19 cellular contexts compared by ENCODE assay signal in the genomic region with DNA sequence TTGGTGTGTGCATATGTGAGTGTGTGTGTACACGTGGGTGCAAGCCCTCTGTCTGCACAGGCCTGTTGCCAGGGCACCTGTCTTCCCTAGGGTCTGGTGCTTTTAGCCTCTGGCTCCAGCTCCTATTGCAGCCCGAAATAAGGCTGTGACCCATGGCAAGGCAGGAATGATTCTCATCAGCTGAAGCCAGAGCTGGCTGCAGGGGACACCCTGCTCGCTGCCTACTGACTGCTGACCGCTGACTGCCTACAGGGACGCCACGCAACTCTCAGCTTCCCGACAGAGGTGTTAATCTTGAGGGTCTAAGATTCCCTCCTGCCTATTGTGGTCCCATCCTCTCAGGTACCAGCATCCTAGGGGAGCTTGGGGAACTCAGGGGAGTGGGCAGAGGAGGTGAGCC. TPM values are rescaled to one million over a fixed set of nuclear protein-coding genes. Genes with fewer than 3 reads are reported as not detected.
DNase-seq lines count a peak whose midpoint lies in the region; ATAC-seq and TF ChIP-seq lines count a peak whose summit lies in the region.
"Had no signal": no experiment of that assay in that cellular context is flagged by ENCODE, and none has a peak within 500 bp of the region (broad histone marks: within the 10 kb centered on the region; RNA-seq: fewer than 3 reads in every experiment).

MYOZ3 (plus strand) TSS at position 166 of the 400 bp plus-strand sequence. CDS start 1,691 bp downstream, outside the sequence.

- peak within 1 kb of the TSS; percentile 28 for H3K4me3 Mint-ChIP-seq in T-helper 1 cell treated with Interleukin-12 subunit alpha and Interleukin-12 subunit beta and Interleukin-4 antibody, amounts not matched to agents 30 μg/mL and 1 μg/mL, for 36 hours
- H3K4me3 Mint-ChIP-seq in endothelial cell (ENCODE audit: unreplicated experiment) (no peak within 1 kb of the TSS), nephron (peak within 1 kb of the TSS; percentile 52 to 67 (median 67))
- H3K4me3 Mint-ChIP-seq in activated CD4-positive, alpha-beta memory T cell treated with anti-CD3 and anti-CD28 coated beads for 36 hours, result no peak within 1 kb of the TSS

- H3K27ac Mint-ChIP-seq in T-helper 1 cell treated with Interleukin-12 subunit alpha and Interleukin-12 subunit beta and Interleukin-4 antibody, amounts not matched to agents 30 μg/mL and 1 μg/mL, for 36 hours, result no peak within 1 kb of the TSS
- peak within 1 kb of the TSS; percentile 27 for H3K27ac Mint-ChIP-seq in endothelial cell (ENCODE audit: unreplicated experiment)
- H3K27ac Mint-ChIP-seq in nephron, result peak within 1 kb of the TSS; percentile 64 to 91 (median 84)
- H3K27ac Mint-ChIP-seq in activated CD4-positive, alpha-beta memory T cell treated with anti-CD3 and anti-CD28 coated beads for 36 hours, result no peak within 1 kb of the TSS

- no peak for ATAC-seq in thoracic aorta (ENCODE audit: insufficient number of reproducible peaks, low FRiP score, low read depth)
- ATAC-seq: A549, foreskin keratinocyte had no signal

- H3K4me3 ChIP-seq in thoracic aorta, result no peak within 1 kb of the TSS
- H3K4me3 ChIP-seq: A549, adrenal gland, PC-9, vagina had no signal

- CTCF ChIA-PET in activated CD4-positive, alpha-beta memory T cell treated with anti-CD3 and anti-CD28 coated beads for 36 hours (lab: Charles Lee), result interaction anchor here (1.1 kb wide), 1 partner anchor 101 kb away, joined by 4 read pairs; no protein-coding TSS in a partner anchor

- H3K36me3 Mint-ChIP-seq in T-helper 1 cell treated with Interleukin-12 subunit alpha and Interleukin-12 subunit beta and Interleukin-4 antibody, amounts not matched to agents 30 μg/mL and 1 μg/mL, for 36 hours (ENCODE audit: low read depth), result no peaks in the 10 kb centered on the region
- H3K36me3 Mint-ChIP-seq in endothelial cell (ENCODE audit: low read depth, unreplicated experiment), result peaks cover 10% of the 10 kb centered on the region
- peaks cover 3% of the 10 kb centered on the region for H3K36me3 Mint-ChIP-seq in nephron (ENCODE audit: low read depth)
- H3K36me3 Mint-ChIP-seq in activated CD4-positive, alpha-beta memory T cell treated with anti-CD3 and anti-CD28 coated beads for 36 hours, result no peaks in the 10 kb centered on the region

- H3K9me3 Mint-ChIP-seq in T-helper 1 cell treated with Interleukin-12 subunit alpha and Interleukin-12 subunit beta and Interleukin-4 antibody, amounts not matched to agents 30 μg/mL and 1 μg/mL, for 36 hours, result no peaks in the 10 kb centered on the region
- H3K9me3 Mint-ChIP-seq in endothelial cell (ENCODE audit: unreplicated experiment), result no peaks in the 10 kb centered on the region
- H3K9me3 Mint-ChIP-seq in nephron, result no peaks in the 10 kb centered on the region
- no peaks in the 10 kb centered on the region for H3K9me3 Mint-ChIP-seq in activated CD4-positive, alpha-beta memory T cell treated with anti-CD3 and anti-CD28 coated beads for 36 hours

- POLR2A ChIA-PET in activated CD4-positive, alpha-beta memory T cell treated with anti-CD3 and anti-CD28 coated beads for 36 hours (lab: Charles Lee), result no interaction called here

- intact Hi-C loops in activated CD4-positive, alpha-beta memory T cell treated with anti-CD3 and anti-CD28 coated beads for 36 hours (cut with micrococcal nuclease), result no loop called here

- peaks cover 17% of the 10 kb centered on the region for H3K27me3 Mint-ChIP-seq in T-helper 1 cell treated with Interleukin-12 subunit alpha and Interleukin-12 subunit beta and Interleukin-4 antibody, amounts not matched to agents 30 μg/mL and 1 μg/mL, for 36 hours (ENCODE audit: low read depth)
- H3K27me3 Mint-ChIP-seq in endothelial cell (ENCODE audit: unreplicated experiment) (peaks cover 11% of the 10 kb centered on the region), nephron (ENCODE audit: low read depth) (peaks cover 9% of the 10 kb centered on the region)
- peaks cover 5% of the 10 kb centered on the region for H3K27me3 Mint-ChIP-seq in activated CD4-positive, alpha-beta memory T cell treated with anti-CD3 and anti-CD28 coated beads for 36 hours

- H3K4me1 ChIP-seq in thoracic aorta (ENCODE audit: control insufficient read depth in 1 of 2, low read depth in 2 of 2), result peaks cover 10 to 54% of the 10 kb centered on the region in 2 donors

- DNase-seq in T-helper 1 cell (no peak), endothelial cell (ENCODE audit: low spot score) (no peak), thoracic aorta (ENCODE audit: low spot score) (no peak), epidermal melanocyte (ENCODE audit: insufficient read length, low spot score) (no peak), hepatic stellate cell (ENCODE audit: low spot score) (no peak)
- DNase-seq in activated CD4-positive, alpha-beta memory T cell treated with anti-CD3 and anti-CD28 coated beads for 36 hours, result no peak
- DNase-seq: activated CD4-positive, alpha-beta T cell treated with anti-CD3 and anti-CD28 coated beads, Interleukin-2, amount 50 U/mL, for 48 hours; activated T-cell treated with anti-CD3 and anti-CD28 coated beads, Interleukin-2, amount 50 U/mL, for 48 hours; foreskin keratinocyte; mammary epithelial cell; NCI-H187 treated with DMSO at 0.1 percent for 48 hours; NCI-H524; occipital lobe; PC-9 had no signal

- no peaks in the 10 kb centered on the region for H3K9me3 ChIP-seq in thoracic aorta
- H3K9me3 ChIP-seq: A549, adrenal gland, vagina had no signal

- H3K27ac ChIP-seq in thoracic aorta, result peak within 1 kb of the TSS; percentile 64 to 74
- H3K27ac ChIP-seq: foreskin keratinocyte, PC-9, vagina had no signal

- H3K4me1 Mint-ChIP-seq in T-helper 1 cell treated with Interleukin-12 subunit alpha and Interleukin-12 subunit beta and Interleukin-4 antibody, amounts not matched to agents 30 μg/mL and 1 μg/mL, for 36 hours (ENCODE audit: low read depth), result peaks cover 3% of the 10 kb centered on the region
- H3K4me1 Mint-ChIP-seq in endothelial cell (ENCODE audit: unreplicated experiment) (peaks cover 29% of the 10 kb centered on the region), nephron (peaks cover 46% of the 10 kb centered on the region)
- H3K4me1 Mint-ChIP-seq in activated CD4-positive, alpha-beta memory T cell treated with anti-CD3 and anti-CD28 coated beads for 36 hours (ENCODE audit: low read depth), result no peaks in the 10 kb centered on the region

- no peak for TF ChIP-seq CTCF in endothelial cell (IDR thresholded peaks at IDR 0.05; ENCODE audit: unreplicated experiment)
- no peak for TF ChIP-seq CTCF in nephron (IDR thresholded peaks at IDR 0.05; ENCODE audit: unreplicated experiment in 3 of 3)
- no peak for TF ChIP-seq CTCF in thoracic aorta (IDR thresholded peaks at IDR 0.05)

- H3K27me3 ChIP-seq in thoracic aorta (replicated peaks; ENCODE audit: insufficient read depth), result no peaks in the 10 kb centered on the region
- H3K27me3 ChIP-seq: adrenal gland, vagina had no signal

- no peaks in the 10 kb centered on the region for H3K36me3 ChIP-seq in thoracic aorta
- H3K36me3 ChIP-seq: adrenal gland, vagina had no signal

RNA-seq across cellular contexts. Expression of gene MYOZ3, which starts in this region (rescaled TPM):
- total RNA-seq in endothelial cell (ENCODE audit: unreplicated experiment), result 12.0 TPM
- total RNA-seq in thoracic aorta, result 1 to 10 TPM in 1 of 2 donors, under 1 TPM in 1; 0.81 to 2.8 TPM
- under 1 TPM; 0.07 to 0.21 TPM for total RNA-seq in activated CD4-positive, alpha-beta memory T cell treated with anti-CD3 and anti-CD28 coated beads for 36 hours
- total RNA-seq: mammary epithelial cell, PC-9, vagina had no signal

Comparison
In these comparisons a context has a peak if more than half of its experiments do, and no peak if none do; other contexts are left out.
1. H3K27ac Mint-ChIP-seq: peak in endothelial cell (single experiment) and nephron (3 of 3); none in T-helper 1 cell treated with Interleukin-12 subunit alpha and Interleukin-12 subunit beta and Interleukin-4 antibody, amounts not matched to agents 30 μg/mL and 1 μg/mL, for 36 hours (single experiment) and activated CD4-positive, alpha-beta memory T cell treated with anti-CD3 and anti-CD28 coated beads for 36 hours (single experiment).
2. H3K4me3 Mint-ChIP-seq: peak in T-helper 1 cell treated with Interleukin-12 subunit alpha and Interleukin-12 subunit beta and Interleukin-4 antibody, amounts not matched to agents 30 μg/mL and 1 μg/mL, for 36 hours (single experiment) and nephron (3 of 3); none in endothelial cell (single experiment) and activated CD4-positive, alpha-beta memory T cell treated with anti-CD3 and anti-CD28 coated beads for 36 hours (single experiment).